In genomic region chr3:23376516-23377248, GRCh38 we compare ENCODE assay signal across 2 cellular contexts.
TF ChIP-seq lines count a peak whose summit lies in the region.

No MANE protein-coding gene starts in this region.

TF ChIP-seq in IMR-90, 13 proteins besides CTCF, POLR2A, EP300 and RAD21 (continued from another document):
- TF ChIP-seq USF2 (IDR thresholded peaks at IDR 0.05; ENCODE audit: low read depth, low read length), result no peak
- no peak for TF ChIP-seq ELK1 (IDR thresholded peaks at IDR 0.05; ENCODE audit: borderline replicate concordance, low read depth, low read length)
- TF ChIP-seq BHLHE40 (IDR thresholded peaks at IDR 0.05; ENCODE audit: low read depth, low read length), result no peak
- no peak for TF ChIP-seq MXI1 (IDR thresholded peaks at IDR 0.05; ENCODE audit: borderline replicate concordance, low read depth, low read length)
- TF ChIP-seq CEBPB (IDR thresholded peaks at IDR 0.05; ENCODE audit: low read depth, low read length), result no peak
- TF ChIP-seq RCOR1 (IDR thresholded peaks at IDR 0.05; ENCODE audit: insufficient replicate concordance, low read length), result no peak
- no peak for TF ChIP-seq MAZ (IDR thresholded peaks at IDR 0.05; ENCODE audit: borderline replicate concordance, low read depth, low read length)
- no peak for TF ChIP-seq NFE2L2 (IDR thresholded peaks at IDR 0.05; ENCODE audit: low read depth, low read length)
- TF ChIP-seq SMC3 (IDR thresholded peaks at IDR 0.05; ENCODE audit: low read depth, low read length), result no peak
- TF ChIP-seq FOS (IDR thresholded peaks at IDR 0.05; ENCODE audit: low read depth, low read length), result no peak

TF ChIP-seq in WTC11, 78 proteins besides CTCF, POLR2A, EP300 and RAD21 (continued from another document):
- TF ChIP-seq STAT6 (CRISPR knock-in tag; conservative IDR thresholded peaks at IDR 0.05; ENCODE audit: low read depth) (no peak), JUN (CRISPR knock-in tag; IDR thresholded peaks at IDR 0.05) (no peak), HMGXB4 (CRISPR knock-in tag; IDR thresholded peaks at IDR 0.05) (no peak), ZNF416 (CRISPR knock-in tag; IDR thresholded peaks at IDR 0.05) (no peak), SP1 (CRISPR knock-in tag; conservative IDR thresholded peaks at IDR 0.05) (no peak), ESRRA (CRISPR knock-in tag; IDR thresholded peaks at IDR 0.05; ENCODE audit: borderline replicate concordance) (no peak), RORB (CRISPR knock-in tag; IDR thresholded peaks at IDR 0.05) (no peak), CREB1 (CRISPR knock-in tag; IDR thresholded peaks at IDR 0.05) (no peak)
